Comparison of ENCODE assay signal across 10 cellular contexts in genomic region chr2:86788881-86789686, GRCh38. TPM values are rescaled to one million over a fixed set of nuclear protein-coding genes. Genes with fewer than 3 reads are reported as not detected.
DNase-seq lines count a peak whose midpoint lies in the region; ATAC-seq and TF ChIP-seq lines count a peak whose summit lies in the region.
"Had no signal": no experiment of that assay in that cellular context is flagged by ENCODE, and none has a peak within 500 bp of the region (broad histone marks: within the 10 kb centered on the region; RNA-seq: fewer than 3 reads in every experiment).

No MANE protein-coding gene starts in this region.

- H3K4me2 ChIP-seq in smooth muscle cell, result peak overlapping the region; percentile 31

- H3K27ac ChIP-seq in HUES64 (ENCODE audit: low read depth, low read length), result no peak overlapping the region
- no peak overlapping the region for H3K27ac ChIP-seq in smooth muscle cell (ENCODE audit: low read depth)

- peaks cover 75% of the 10 kb centered on the region for H3K27me3 ChIP-seq in HUES64 (ENCODE audit: insufficient read depth, low read length)
- H3K27me3 ChIP-seq in iPS-15b (ENCODE audit: control insufficient read depth, insufficient read depth, low read length), result peaks cover 68% of the 10 kb centered on the region
- H3K27me3 ChIP-seq in smooth muscle cell (ENCODE audit: low read depth), result peaks cover 95% of the 10 kb centered on the region

- DNase-seq in activated naive CD8-positive, alpha-beta T cell treated with anti-CD3 and anti-CD28 coated beads, Interleukin-2, amount 50 U/mL, for 24 hours, result peak; percentile 64
- DNase-seq in smooth muscle cell (lab: John Stamatoyannopoulos, UW; ENCODE audit: unreplicated experiment) (no peak), AG08395 (ENCODE audit: low spot score) (no peak), left lobe of liver (ENCODE audit: low spot score) (no peak), germinal center (ENCODE audit: low spot score) (no peak)
- DNase-seq: NCI-H345 had no signal

- H3K27ac Mint-ChIP-seq in activated naive CD8-positive, alpha-beta T cell treated with anti-CD3 and anti-CD28 coated beads, Interleukin-2, amount 50 U/mL, for 24 hours, result peak overlapping the region; percentile 98

- peak overlapping the region; percentile 93 for H3K4me3 Mint-ChIP-seq in activated naive CD8-positive, alpha-beta T cell treated with anti-CD3 and anti-CD28 coated beads, Interleukin-2, amount 50 U/mL, for 24 hours

- H3K36me3 ChIP-seq in HUES64 (ENCODE audit: insufficient read depth, low read length), result no peaks in the 10 kb centered on the region
- H3K36me3 ChIP-seq in iPS-15b (ENCODE audit: control insufficient read depth, insufficient read depth, low read length), result no peaks in the 10 kb centered on the region
- no peaks in the 10 kb centered on the region for H3K36me3 ChIP-seq in smooth muscle cell (ENCODE audit: low read depth)

- H3K9ac ChIP-seq in HUES64 (ENCODE audit: low read depth, low read length), result no peak overlapping the region
- no peak overlapping the region for H3K9ac ChIP-seq in iPS-15b (ENCODE audit: low read depth, low read length)
- no peak overlapping the region for H3K9ac ChIP-seq in smooth muscle cell (ENCODE audit: low read depth)

- peak overlapping the region; percentile 41 for H3K4me3 ChIP-seq in HUES64 (ENCODE audit: low read length)
- H3K4me3 ChIP-seq in iPS-15b (ENCODE audit: low read depth, low read length), result peak overlapping the region; percentile 43
- H3K4me3 ChIP-seq in smooth muscle cell, result no peak overlapping the region

- H3K36me3 Mint-ChIP-seq in activated naive CD8-positive, alpha-beta T cell treated with anti-CD3 and anti-CD28 coated beads, Interleukin-2, amount 50 U/mL, for 24 hours (ENCODE audit: low read depth), result peaks cover 44% of the 10 kb centered on the region

- H4K20me1 ChIP-seq in smooth muscle cell (ENCODE audit: low read depth), result no peaks in the 10 kb centered on the region

- no peak for ATAC-seq in activated naive CD8-positive, alpha-beta T cell treated with anti-CD3 and anti-CD28 coated beads, Interleukin-2, amount 50 U/mL, for 24 hours
- ATAC-seq in left lobe of liver (no peak), GM21381 (IDR thresholded peaks at IDR 0.05; ENCODE audit: unreplicated experiment) (no peak)

- H3K4me1 ChIP-seq in HUES64 (ENCODE audit: insufficient read depth, low read length), result peaks cover 7% of the 10 kb centered on the region; the same call in 1 of the 2 replicates
- no peaks in the 10 kb centered on the region for H3K4me1 ChIP-seq in iPS-15b (ENCODE audit: control insufficient read depth, insufficient read depth, low read length)
- H3K4me1 ChIP-seq in smooth muscle cell (ENCODE audit: low read depth), result peaks cover 16% of the 10 kb centered on the region

- TF ChIP-seq CTCF in smooth muscle cell (IDR thresholded peaks at IDR 0.05; ENCODE audit: borderline replicate concordance, insufficient read depth, poor library complexity, severe bottlenecking), result no peak

- no peaks in the 10 kb centered on the region for H3K9me3 ChIP-seq in HUES64 (ENCODE audit: insufficient read depth, low read depth, low read length)
- no peaks in the 10 kb centered on the region for H3K9me3 ChIP-seq in iPS-15b (ENCODE audit: control insufficient read depth, insufficient read depth, low read length)
- H3K9me3 ChIP-seq in smooth muscle cell (replicated peaks; ENCODE audit: low read depth), result no peaks in the 10 kb centered on the region

- WGBS in HUES64, result 7% methylated on average over 64 of the region's 64 CpGs
- 11% methylated on average over 61 of the region's 64 CpGs for WGBS in smooth muscle cell (ENCODE audit: low lambda C conversion rate)

- H3K27me3 Mint-ChIP-seq in activated naive CD8-positive, alpha-beta T cell treated with anti-CD3 and anti-CD28 coated beads, Interleukin-2, amount 50 U/mL, for 24 hours, result peaks cover 8% of the 10 kb centered on the region

- no peak overlapping the region for H2AFZ ChIP-seq in smooth muscle cell (ENCODE audit: low read depth)

- no peaks in the 10 kb centered on the region for H3K9me3 Mint-ChIP-seq in activated naive CD8-positive, alpha-beta T cell treated with anti-CD3 and anti-CD28 coated beads, Interleukin-2, amount 50 U/mL, for 24 hours

- H3F3A ChIP-seq in smooth muscle cell (ENCODE audit: low read depth), result no peaks in the 10 kb centered on the region

- no peaks in the 10 kb centered on the region for H3K79me2 ChIP-seq in smooth muscle cell (ENCODE audit: low read depth)

- peaks cover 79% of the 10 kb centered on the region for H3K4me1 Mint-ChIP-seq in activated naive CD8-positive, alpha-beta T cell treated with anti-CD3 and anti-CD28 coated beads, Interleukin-2, amount 50 U/mL, for 24 hours

RNA-seq across cellular contexts. Expression of gene CD8A, which starts 1.6 kb away (rescaled TPM):
- 0.15 TPM for polyA plus RNA-seq in HUES64 (2013, experiment 1 of 2)
- polyA plus RNA-seq in HUES64 (2013, experiment 2 of 2), result 0.19 TPM
- not detected in 2 replicates for total RNA-seq in smooth muscle cell
- polyA plus RNA-seq in smooth muscle cell, result 0.40 TPM in 1 of 2 replicates, not detected in the other
- total RNA-seq in left lobe of liver, result 0.81 TPM
- total RNA-seq: glomerular endothelial cell had no signal
